10 cellular contexts compared by ENCODE assay signal in genomic region chr19:46967578-46968018, GRCh38. TPM values are rescaled to one million over a fixed set of nuclear protein-coding genes. Genes with fewer than 3 reads are reported as not detected.
DNase-seq lines count a peak whose midpoint lies in the region; ATAC-seq and TF ChIP-seq lines count a peak whose summit lies in the region.
"Had no signal": no experiment of that assay in that cellular context is flagged by ENCODE, and none has a peak within 500 bp of the region (broad histone marks: within the 10 kb centered on the region; RNA-seq: fewer than 3 reads in every experiment).

No MANE protein-coding gene starts in this region.

- no peaks in the 10 kb centered on the region for H3K9me3 ChIP-seq in psoas muscle
- H3K9me3 ChIP-seq: esophagus muscularis mucosa, tibial nerve had no signal

- peak overlapping the region; percentile 91 for H3K27ac ChIP-seq in psoas muscle

- CTCF ChIA-PET in WTC11 (lab: Charles Lee): interaction anchor here (0.8 kb wide), 1 partner anchor 9 kb away, joined by 3 read pairs; no protein-coding TSS in a partner anchor

- TF ChIP-seq CTCF in GM12865 (IDR thresholded peaks at IDR 0.05; ENCODE audit: insufficient read depth, low read depth, low read length, missing control alignments): no peak
- no peak for TF ChIP-seq CTCF in WTC11 (IDR thresholded peaks at IDR 0.05)
- no peak for TF ChIP-seq CTCF in glutamatergic neuron (IDR thresholded peaks at IDR 0.05; ENCODE audit: partially characterized antibody, unreplicated experiment)
- no peak for TF ChIP-seq CTCF in psoas muscle (IDR thresholded peaks at IDR 0.05)

- WGBS in psoas muscle, 3 donors: 11 to 26% (median 17%) methylated on average over 8 of the region's 8 CpGs

- H3K4me3 ChIP-seq in GM12865 (ENCODE audit: low read depth, low read length) (no peak overlapping the region), psoas muscle (no peak overlapping the region)
- H3K4me3 ChIP-seq: esophagus muscularis mucosa, tibial nerve had no signal

- no peaks in the 10 kb centered on the region for H3K27me3 ChIP-seq in psoas muscle (ENCODE audit: insufficient read depth in 3 of 3, low read length in 2 of 3)
- H3K27me3 ChIP-seq: esophagus muscularis mucosa, tibial nerve had no signal

- DNase-seq in GM12865 (ENCODE audit: low read depth): peak; percentile 19
- DNase-seq in WTC11 (ENCODE audit: low spot score): no peak
- no peak for DNase-seq in glutamatergic neuron
- DNase-seq in psoas muscle: peak; percentile 71 to 91
- no peak for DNase-seq in SIG-M5 treated with dmso at 0.1 percent for 504 hours (lab: John Stamatoyannopoulos, UW; ENCODE audit: unreplicated experiment)
- no peak for DNase-seq in NCI-H2107 treated with DMSO at 0.1 percent for 48 hours (lab: John Stamatoyannopoulos, UW; ENCODE audit: unreplicated experiment)

- POLR2A ChIA-PET in WTC11 (lab: Charles Lee): no interaction called here

- ATAC-seq in WTC11 (no peak), psoas muscle (peak; percentile 66 to 80 (median 74)), HG03378 (IDR thresholded peaks at IDR 0.05; ENCODE audit: unreplicated experiment) (no peak), GM21529 (IDR thresholded peaks at IDR 0.05; ENCODE audit: unreplicated experiment) (no peak)

- intact Hi-C loops in psoas muscle (cut with DNase I): no loop called here

- H3K27me3 Mint-ChIP-seq in WTC11 (ENCODE audit: low read depth): no peaks in the 10 kb centered on the region
- peaks cover 3% of the 10 kb centered on the region for H3K27me3 Mint-ChIP-seq in glutamatergic neuron (ENCODE audit: unreplicated experiment)

- H3K36me3 Mint-ChIP-seq in WTC11: no peaks in the 10 kb centered on the region
- no peaks in the 10 kb centered on the region for H3K36me3 Mint-ChIP-seq in glutamatergic neuron (ENCODE audit: unreplicated experiment)

- H3K9me3 Mint-ChIP-seq in WTC11 (no peaks in the 10 kb centered on the region), glutamatergic neuron (ENCODE audit: unreplicated experiment) (peaks cover 12% of the 10 kb centered on the region)

- H3K27ac Mint-ChIP-seq in WTC11 (peak overlapping the region; percentile 42), glutamatergic neuron (ENCODE audit: unreplicated experiment) (peak overlapping the region; percentile 0)

- peaks cover 36% of the 10 kb centered on the region for H3K4me1 ChIP-seq in psoas muscle

- H3K36me3 ChIP-seq in psoas muscle (ENCODE audit: insufficient read depth in 1 of 2, low read depth in 1 of 2): no peaks in the 10 kb centered on the region
- H3K36me3 ChIP-seq: tibial nerve had no signal

- H3K4me1 Mint-ChIP-seq in WTC11 (no peaks in the 10 kb centered on the region), glutamatergic neuron (ENCODE audit: low read depth, unreplicated experiment) (peaks cover 19% of the 10 kb centered on the region)

- H3K4me3 Mint-ChIP-seq in WTC11 (no peak overlapping the region), glutamatergic neuron (ENCODE audit: unreplicated experiment) (no peak overlapping the region)

TF ChIP-seq in WTC11, 78 proteins besides CTCF, POLR2A, EP300 and RAD21:
- TF ChIP-seq, protein P1, sequence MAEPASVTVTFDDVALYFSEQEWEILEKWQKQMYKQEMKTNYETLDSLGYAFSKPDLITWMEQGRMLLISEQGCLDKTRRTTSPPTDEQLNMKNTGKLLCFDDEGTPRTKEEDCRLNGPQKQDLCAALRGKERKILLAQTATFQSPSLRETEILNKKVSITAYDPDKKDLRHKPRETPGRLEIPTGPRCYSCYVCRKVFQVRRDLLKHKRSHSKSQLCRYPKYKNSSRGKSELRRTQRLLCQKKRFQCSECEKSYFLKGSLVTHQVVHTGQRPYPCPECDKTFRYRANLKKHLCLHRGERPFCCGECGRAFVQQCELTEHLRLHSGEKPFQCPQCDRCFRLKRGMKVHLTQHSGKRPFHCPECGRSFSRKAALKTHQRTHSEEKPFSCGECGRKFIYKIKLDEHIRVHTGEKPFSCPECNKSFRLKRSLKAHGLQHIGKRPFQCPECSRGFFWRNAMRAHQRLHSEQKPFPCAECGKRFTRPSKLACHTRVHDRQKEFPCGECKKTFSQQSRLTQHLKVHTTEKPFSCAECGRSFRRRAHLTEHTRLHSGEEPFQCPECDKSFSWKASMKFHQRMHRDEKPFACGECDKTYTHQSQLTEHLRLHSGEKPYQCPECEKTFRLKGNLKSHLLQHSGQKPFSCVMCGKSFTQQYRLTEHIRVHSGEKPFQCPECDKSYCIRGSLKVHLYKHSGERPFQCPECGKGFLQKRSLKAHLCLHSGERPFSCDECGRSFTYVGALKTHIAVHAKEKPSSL (CRISPR knock-in tag; conservative IDR thresholded peaks at IDR 0.05): no peak
- TF ChIP-seq ATF2 (CRISPR knock-in tag; IDR thresholded peaks at IDR 0.05; ENCODE audit: borderline replicate concordance, low read depth) (no peak), ZNF263 (CRISPR knock-in tag; IDR thresholded peaks at IDR 0.05; ENCODE audit: low read depth) (no peak), ZNF121 (CRISPR knock-in tag; IDR thresholded peaks at IDR 0.05) (no peak), TEAD1 (CRISPR knock-in tag; IDR thresholded peaks at IDR 0.05) (no peak), NFYB (CRISPR knock-in tag; conservative IDR thresholded peaks at IDR 0.05; ENCODE audit: low read depth) (no peak), CREM (CRISPR knock-in tag; IDR thresholded peaks at IDR 0.05) (no peak), ZNF219 (CRISPR knock-in tag; IDR thresholded peaks at IDR 0.05; ENCODE audit: borderline replicate concordance) (no peak), ZNF671 (CRISPR knock-in tag; IDR thresholded peaks at IDR 0.05) (no peak)
- TF ChIP-seq, protein P2, sequence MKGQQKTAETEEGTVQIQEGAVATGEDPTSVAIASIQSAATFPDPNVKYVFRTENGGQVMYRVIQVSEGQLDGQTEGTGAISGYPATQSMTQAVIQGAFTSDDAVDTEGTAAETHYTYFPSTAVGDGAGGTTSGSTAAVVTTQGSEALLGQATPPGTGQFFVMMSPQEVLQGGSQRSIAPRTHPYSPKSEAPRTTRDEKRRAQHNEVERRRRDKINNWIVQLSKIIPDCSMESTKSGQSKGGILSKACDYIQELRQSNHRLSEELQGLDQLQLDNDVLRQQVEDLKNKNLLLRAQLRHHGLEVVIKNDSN (CRISPR knock-in tag; IDR thresholded peaks at IDR 0.05): no peak
TF ChIP-seq in WTC11: peak in this region for 0.

RNA-seq across cellular contexts. Expression of gene NPAS1, which starts 52.0 kb away (rescaled TPM):
- 6.8 to 11.1 TPM (median 10.3 TPM) in 3 replicates for total RNA-seq in WTC11 (2021)
- total RNA-seq in glutamatergic neuron (ENCODE audit: unreplicated experiment): 1.7 TPM
- total RNA-seq in psoas muscle: under 1 TPM in 2 of 4 donors, not detected in 2; 0.18 to 0.23 TPM
- polyA plus RNA-seq in psoas muscle: under 1 TPM in 2 of 3 donors, not detected in 1; 0.04 to 0.18 TPM

Comparison
In these comparisons a context has a peak if more than half of its experiments do, and no peak if none do; other contexts are left out.
1. DNase-seq: peak in GM12865 (single experiment) and psoas muscle (2 of 2); none in WTC11 (single experiment), glutamatergic neuron (single experiment), SIG-M5 treated with dmso at 0.1 percent for 504 hours (single experiment) and NCI-H2107 treated with DMSO at 0.1 percent for 48 hours (single experiment).
2. ATAC-seq: peak in psoas muscle (4 of 4); none in WTC11 (single experiment), HG03378 (single experiment) and GM21529 (single experiment).